Comparison of ENCODE assay signal across 11 cellular contexts in the genomic region with DNA sequence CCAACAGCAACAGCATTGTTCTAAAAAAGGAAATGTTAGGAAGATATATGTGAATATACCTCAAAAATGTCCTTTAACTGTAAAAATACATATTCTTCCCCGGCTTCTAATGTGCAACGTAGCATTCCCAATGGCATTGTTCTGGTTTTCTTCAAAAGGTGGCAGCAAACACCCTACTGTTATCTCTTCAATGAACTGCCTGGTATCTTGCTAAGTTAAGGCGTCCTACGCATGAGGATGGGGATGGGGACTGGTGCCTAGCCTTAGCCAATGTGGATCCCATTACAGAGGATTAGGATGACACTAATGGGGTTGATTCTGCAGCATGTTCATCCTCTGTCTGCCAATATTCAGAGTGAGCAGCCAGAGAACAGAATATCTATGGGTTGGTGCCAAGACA.
A peak's percentile ranks its signal among the peaks of the same experiment; 100 is the strongest.
DNase-seq lines count a peak whose midpoint lies in the region; ATAC-seq, FAIRE-seq and TF ChIP-seq lines count a peak whose summit lies in the region.
"Had no signal": no experiment of that assay in that cellular context is flagged by ENCODE, and none has a peak within 500 bp of the region (broad histone marks: within the 10 kb centered on the region; RNA-seq: fewer than 3 reads in every experiment).

No MANE protein-coding gene starts in this region.

- H3K4me1 ChIP-seq in GM12878 (ENCODE audit: control insufficient read depth, insufficient read depth, low read length) = no peaks in the 10 kb centered on the region
- no peaks in the 10 kb centered on the region for H3K4me1 ChIP-seq in esophagus muscularis mucosa
- H3K4me1 ChIP-seq: BLaER1 treated with 17β-estradiol and CSF1 and Interleukin-3, amounts not matched to agents 10 nM and 100 nM had no signal

- H3K9me3 Mint-ChIP-seq in CD4-positive, alpha-beta T cell = peaks cover 12% of the 10 kb centered on the region

- no peak for FAIRE-seq in GM12878 (lab: Jason Lieb, UNC)

- TF ChIP-seq CTCF in GM12878 (IDR thresholded peaks at IDR 0.05 in 2 of 3, conservative IDR thresholded peaks at IDR 0.05 in 1 of 3; ENCODE audit: control insufficient read depth in 2 of 3, extremely low read depth in 1 of 3, insufficient read depth in 1 of 3, low read depth in 3 of 3, low read length in 3 of 3) = no peak; a peak in 1 of 6 replicates
- peak; percentile 16 for TF ChIP-seq CTCF in kidney epithelial cell (IDR thresholded peaks at IDR 0.05; ENCODE audit: insufficient read depth, low read length, poor library complexity, severe bottlenecking)
- TF ChIP-seq CTCF in CD4-positive, alpha-beta T cell (IDR thresholded peaks at IDR 0.05) = no peak
- no peak for TF ChIP-seq CTCF in esophagus muscularis mucosa (IDR thresholded peaks at IDR 0.05)

- TF ChIP-seq EP300 in Ishikawa (IDR thresholded peaks at IDR 0.05; ENCODE audit: borderline replicate concordance) = no peak
- no peak for TF ChIP-seq EP300 in GM12878 (IDR thresholded peaks at IDR 0.05; ENCODE audit: borderline replicate concordance in 1 of 2, control insufficient read depth in 1 of 2, low read depth in 2 of 2, low read length in 2 of 2)
- no peak for TF ChIP-seq EP300 in esophagus muscularis mucosa (IDR thresholded peaks at IDR 0.05)

- no peak overlapping the region for H3K4me3 ChIP-seq in GM12878
- H3K4me3 ChIP-seq in kidney epithelial cell (ENCODE audit: low read depth, low read length) = no peak overlapping the region
- no peak overlapping the region for H3K4me3 ChIP-seq in esophagus muscularis mucosa
- H3K4me3 ChIP-seq: BLaER1 treated with 17β-estradiol and CSF1 and Interleukin-3, amounts not matched to agents 10 nM and 100 nM had no signal

- RAD21 ChIA-PET in GM12878 (lab: Charles Lee; ENCODE audit: unreplicated experiment) = no interaction called here

- H3K27me3 Mint-ChIP-seq in CD4-positive, alpha-beta T cell = no peaks in the 10 kb centered on the region

- H3K4me1 Mint-ChIP-seq in CD4-positive, alpha-beta T cell (ENCODE audit: low read depth) = no peaks in the 10 kb centered on the region

- no TSS peak for BruUV-seq in GM12878 (replicated peaks; lab: Mats Ljungman, UMichigan)

- H3K36me3 ChIP-seq in GM12878 (ENCODE audit: control insufficient read depth in 2 of 2, insufficient read depth in 2 of 2, low read length in 1 of 2) (no peaks in the 10 kb centered on the region), kidney epithelial cell (ENCODE audit: control insufficient read depth, insufficient read depth, low read length) (no peaks in the 10 kb centered on the region), esophagus muscularis mucosa (no peaks in the 10 kb centered on the region)
- H3K36me3 ChIP-seq: BLaER1 treated with 17β-estradiol and CSF1 and Interleukin-3, amounts not matched to agents 10 nM and 100 nM had no signal

- SMC1A ChIA-PET in GM12878 (lab: Charles Lee; ENCODE audit: uncharacterized antibody, unreplicated experiment) = no interaction called here

- H3K27me3 ChIP-seq in GM12878 (replicated peaks in 1 of 2; ENCODE audit: control insufficient read depth in 2 of 2, insufficient read depth in 2 of 2, low read length in 1 of 2) (no peaks in the 10 kb centered on the region), kidney epithelial cell (ENCODE audit: control insufficient read depth, insufficient read depth, low read length) (no peaks in the 10 kb centered on the region), esophagus muscularis mucosa (no peaks in the 10 kb centered on the region)
- no peaks in the 10 kb centered on the region for H3K27me3 ChIP-seq in CD4-positive, alpha-beta T cell (ENCODE audit: control insufficient read depth, insufficient read depth, low read length)
- H3K27me3 ChIP-seq: BLaER1 treated with 17β-estradiol and CSF1 and Interleukin-3, amounts not matched to agents 10 nM and 100 nM had no signal

- H3K9ac ChIP-seq in GM12878 (ENCODE audit: control insufficient read depth, insufficient read depth, low read length) = no peak overlapping the region
- H3K9ac ChIP-seq: BLaER1 treated with 17β-estradiol and CSF1 and Interleukin-3, amounts not matched to agents 10 nM and 100 nM had no signal

- no peak overlapping the region for H3K27ac Mint-ChIP-seq in CD4-positive, alpha-beta T cell

- H3K9me3 ChIP-seq in GM12878 (replicated peaks; ENCODE audit: control insufficient read depth, insufficient read depth, low read length) = no peaks in the 10 kb centered on the region
- H3K9me3 ChIP-seq in CD4-positive, alpha-beta T cell (ENCODE audit: control insufficient read depth, low read length) = no peaks in the 10 kb centered on the region
- no peaks in the 10 kb centered on the region for H3K9me3 ChIP-seq in esophagus muscularis mucosa
- H3K9me3 ChIP-seq: BLaER1 treated with 17β-estradiol and CSF1 and Interleukin-3, amounts not matched to agents 10 nM and 100 nM had no signal

- no peak overlapping the region for H2AFZ ChIP-seq in GM12878 (ENCODE audit: control insufficient read depth, low read depth, low read length)

- H4K20me1 ChIP-seq in GM12878 (ENCODE audit: control insufficient read depth, insufficient read depth) = no peaks in the 10 kb centered on the region
- H4K20me1 ChIP-seq: BLaER1 treated with 17β-estradiol and CSF1 and Interleukin-3, amounts not matched to agents 10 nM and 100 nM had no signal

- 42% methylated on average over 4 of the region's 4 CpGs for WGBS in GM12878 (ENCODE audit: insufficient coverage, insufficient replicate concordance, low lambda C conversion rate, missing lambda C conversion rate)
- WGBS in esophagus muscularis mucosa = 71% methylated on average over 4 of the region's 4 CpGs

- H3K79me2 ChIP-seq in GM12878 (ENCODE audit: control insufficient read depth, insufficient read depth, low read length) = no peaks in the 10 kb centered on the region

- ATAC-seq in GM12878 = peak; percentile 38; the same call in 1 of the 3 replicates
- no peak for ATAC-seq in GM21529 (IDR thresholded peaks at IDR 0.05; ENCODE audit: unreplicated experiment)
- ATAC-seq in CD4-positive, alpha-beta T cell (ENCODE audit: poor library complexity) = no peak
- ATAC-seq: activated CD4-positive, CD25-positive, alpha-beta regulatory T cell treated with anti-CD3 and anti-CD28 coated beads, Interleukin-2, amount 50 U/mL, for 24 hours had no signal

- TF ChIP-seq POLR2A in GM12878 (IDR thresholded peaks at IDR 0.05; ENCODE audit: low read depth, low read length) = no peak
- no peak for TF ChIP-seq POLR2A in esophagus muscularis mucosa (IDR thresholded peaks at IDR 0.05; ENCODE audit: low read depth)

- H3K36me3 Mint-ChIP-seq in CD4-positive, alpha-beta T cell (ENCODE audit: low read depth) = no peaks in the 10 kb centered on the region

- CTCF ChIA-PET in GM12878 (lab: Yijun Ruan, JAX) = no interaction called here
- CTCF ChIA-PET in CD4-positive, alpha-beta T cell (lab: Charles Lee) = no interaction called here

- TF ChIP-seq RAD21 in Ishikawa (IDR thresholded peaks at IDR 0.05; ENCODE audit: low read depth) (peak; percentile 45; the same call in 1 of the 2 replicates), GM12878 (IDR thresholded peaks at IDR 0.05; ENCODE audit: insufficient read depth, low read depth, low read length) (no peak)

- intact Hi-C loops in GM12878 (cut with micrococcal nuclease; ENCODE audit: unreplicated experiment) = no loop called here
- intact Hi-C loops in CD4-positive, alpha-beta T cell (cut with DNase I, micrococcal nuclease) = no loop called here
- intact Hi-C loops in esophagus muscularis mucosa (cut with DNase I) = no loop called here

- H3K27ac ChIP-seq in GM12878 (ENCODE audit: control insufficient read depth, insufficient read depth) (no peak overlapping the region), esophagus muscularis mucosa (replicated peaks in 1 of 4) (no peak overlapping the region)
- no peak overlapping the region for H3K27ac ChIP-seq in CD4-positive, alpha-beta T cell (ENCODE audit: low read depth, low read length)
- H3K27ac ChIP-seq: BLaER1 treated with 17β-estradiol and CSF1 and Interleukin-3, amounts not matched to agents 10 nM and 100 nM had no signal

- POLR2A ChIA-PET in GM12878 (lab: Charles Lee) = no interaction called here
- POLR2A ChIA-PET in CD4-positive, alpha-beta T cell (lab: Charles Lee) = no interaction called here

- H3K4me2 ChIP-seq in GM12878 (ENCODE audit: control insufficient read depth, insufficient read depth) = no peak overlapping the region
- H3K4me2 ChIP-seq: BLaER1 treated with 17β-estradiol and CSF1 and Interleukin-3, amounts not matched to agents 10 nM and 100 nM had no signal

- H3K4me3 Mint-ChIP-seq in CD4-positive, alpha-beta T cell = no peak overlapping the region

- in situ Hi-C loops in GM12878 (cut with MboI) = no loop called here

- DNase-seq in COR-L47 (lab: John Stamatoyannopoulos, UW) = peak; percentile 24
- no peak for DNase-seq in GM12878 (ENCODE audit: low read depth, low spot score)
- no peak for DNase-seq in kidney epithelial cell (ENCODE audit: low read depth)
- no peak for DNase-seq in DMS153 treated with DMSO at 0.1 percent for 48 hours (lab: John Stamatoyannopoulos, UW; ENCODE audit: unreplicated experiment)
- DNase-seq in CD4-positive, alpha-beta T cell = no peak
- no peak for DNase-seq in esophagus muscularis mucosa (ENCODE audit: extremely low spot score)
- DNase-seq: central memory CD4-positive, alpha-beta T cell had no signal

TF ChIP-seq in Ishikawa, 13 proteins besides CTCF, POLR2A, EP300 and RAD21 (continues in another document):
- TF ChIP-seq TEAD4 (IDR thresholded peaks at IDR 0.05) (no peak), YY1 (IDR thresholded peaks at IDR 0.05; ENCODE audit: low read depth) (no peak), ZBTB7A (IDR thresholded peaks at IDR 0.05; ENCODE audit: low read depth) (no peak)

TF ChIP-seq in GM12878, 131 proteins besides CTCF, POLR2A, EP300 and RAD21 (continues in another document):
- TF ChIP-seq HCFC1 (IDR thresholded peaks at IDR 0.05; ENCODE audit: low read length) (no peak), PML (IDR thresholded peaks at IDR 0.05; ENCODE audit: low read length) (no peak), TCF7 (IDR thresholded peaks at IDR 0.05; ENCODE audit: borderline replicate concordance) (no peak), FOS (IDR thresholded peaks at IDR 0.05; ENCODE audit: borderline replicate concordance, extremely low read depth, insufficient read length) (no peak)
- TF ChIP-seq, protein P1, sequence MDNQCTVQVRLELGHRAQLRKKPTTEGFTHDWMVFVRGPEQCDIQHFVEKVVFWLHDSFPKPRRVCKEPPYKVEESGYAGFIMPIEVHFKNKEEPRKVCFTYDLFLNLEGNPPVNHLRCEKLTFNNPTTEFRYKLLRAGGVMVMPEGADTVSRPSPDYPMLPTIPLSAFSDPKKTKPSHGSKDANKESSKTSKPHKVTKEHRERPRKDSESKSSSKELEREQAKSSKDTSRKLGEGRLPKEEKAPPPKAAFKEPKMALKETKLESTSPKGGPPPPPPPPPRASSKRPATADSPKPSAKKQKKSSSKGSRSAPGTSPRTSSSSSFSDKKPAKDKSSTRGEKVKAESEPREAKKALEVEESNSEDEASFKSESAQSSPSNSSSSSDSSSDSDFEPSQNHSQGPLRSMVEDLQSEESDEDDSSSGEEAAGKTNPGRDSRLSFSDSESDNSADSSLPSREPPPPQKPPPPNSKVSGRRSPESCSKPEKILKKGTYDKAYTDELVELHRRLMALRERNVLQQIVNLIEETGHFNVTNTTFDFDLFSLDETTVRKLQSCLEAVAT (IDR thresholded peaks at IDR 0.05) = no peak
